Comparison of ENCODE assay signal across 33 cellular contexts in the genomic region with DNA sequence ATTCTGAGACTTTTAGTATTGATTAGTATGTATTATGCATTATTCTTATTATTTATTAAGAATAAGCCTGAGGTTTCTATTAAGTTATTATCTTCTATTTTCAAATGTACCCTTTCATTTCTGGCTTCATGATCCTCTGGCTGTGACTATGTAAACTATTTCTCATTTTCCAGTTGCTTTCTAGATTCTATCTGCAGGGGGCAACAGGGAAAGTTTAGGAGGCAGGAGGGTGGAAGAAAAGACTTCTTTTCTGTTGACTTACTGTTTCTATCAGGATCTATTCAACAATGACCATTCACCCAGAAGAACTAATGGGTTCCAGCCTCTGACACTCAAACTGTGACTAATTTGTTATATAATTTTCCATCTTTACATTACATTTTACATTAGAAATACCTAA.
"Had no signal": no experiment of that assay in that cellular context is flagged by ENCODE, and none has a peak within 500 bp of the region (broad histone marks: within the 10 kb centered on the region; RNA-seq: fewer than 3 reads in every experiment).

No MANE protein-coding gene starts in this region.

- H3K4me3 ChIP-seq: gastroesophageal sphincter, hepatocyte, pancreas, right atrium auricular region, smooth muscle cell, stomach, thyroid gland, upper lobe of right lung had no signal

- H2AFZ ChIP-seq: hepatocyte had no signal

- H3K36me3 ChIP-seq: gastroesophageal sphincter, pancreas, right atrium auricular region, stomach, thyroid gland, upper lobe of right lung had no signal

- H3K27me3 Mint-ChIP-seq: activated CD4-positive, alpha-beta memory T cell treated with anti-CD3 and anti-CD28 coated beads, Interleukin-2, amount 10 ng/mL, durations not matched to agents 7 days and 5 days; activated CD4-positive, alpha-beta T cell treated with anti-CD3 and anti-CD28 coated beads, Interleukin-2, amount 10 ng/mL, durations not matched to agents 7 days and 5 days; activated T-cell treated with anti-CD3 and anti-CD28 coated beads, Interleukin-2, amount 50 U/mL, for 24 hours; activated T-helper 17 cell treated with anti-CD3 and anti-CD28 coated beads, Interleukin-2, amount 50 U/mL, for 72 hours; central memory CD8-positive, alpha-beta T cell; naive thymus-derived CD4-positive, alpha-beta T cell; stimulated activated memory B cell treated with anti-CD40 and anti-IgM and Interleukin-4, amounts not matched to agents 10 μg/mL and 1 μg/mL and 100 μg/mL, for 72 hours had no signal

- H3K9me3 ChIP-seq: gastroesophageal sphincter, pancreas, right atrium auricular region, thyroid gland, upper lobe of right lung had no signal

- ATAC-seq: activated T-helper 17 cell treated with anti-CD3 and anti-CD28 coated beads, Interleukin-2, amount 50 U/mL, for 72 hours; gastroesophageal sphincter; naive thymus-derived CD4-positive, alpha-beta T cell; pancreas; stimulated activated memory B cell treated with anti-CD40 and anti-IgM and Interleukin-4, amounts not matched to agents 10 μg/mL and 1 μg/mL and 100 μg/mL, for 72 hours; upper lobe of right lung had no signal

- FAIRE-seq: bronchial epithelial cell, colon, kidney, pancreas, TTC549 had no signal

- H3K4me2 ChIP-seq: hepatocyte, smooth muscle cell had no signal

- H3K9me3 Mint-ChIP-seq: activated CD4-positive, alpha-beta T cell treated with anti-CD3 and anti-CD28 coated beads, Interleukin-2, amount 10 ng/mL, durations not matched to agents 7 days and 5 days; activated T-helper 17 cell treated with anti-CD3 and anti-CD28 coated beads, Interleukin-2, amount 50 U/mL, for 72 hours had no signal

- H3K27ac Mint-ChIP-seq: activated CD4-positive, alpha-beta memory T cell treated with anti-CD3 and anti-CD28 coated beads, Interleukin-2, amount 10 ng/mL, durations not matched to agents 7 days and 5 days; activated CD4-positive, alpha-beta T cell treated with anti-CD3 and anti-CD28 coated beads, Interleukin-2, amount 10 ng/mL, durations not matched to agents 7 days and 5 days; activated T-cell treated with anti-CD3 and anti-CD28 coated beads, Interleukin-2, amount 50 U/mL, for 24 hours; activated T-helper 17 cell treated with anti-CD3 and anti-CD28 coated beads, Interleukin-2, amount 50 U/mL, for 72 hours; immature natural killer cell; naive thymus-derived CD4-positive, alpha-beta T cell; stimulated activated memory B cell treated with anti-CD40 and anti-IgM and Interleukin-4, amounts not matched to agents 10 μg/mL and 1 μg/mL and 100 μg/mL, for 72 hours had no signal

- H3K27me3 ChIP-seq: gastroesophageal sphincter, hepatocyte, pancreas, right atrium auricular region, stomach, thyroid gland, upper lobe of right lung had no signal

- H3K4me3 Mint-ChIP-seq: activated CD4-positive, alpha-beta memory T cell treated with anti-CD3 and anti-CD28 coated beads, Interleukin-2, amount 10 ng/mL, durations not matched to agents 7 days and 5 days; activated CD4-positive, alpha-beta T cell treated with anti-CD3 and anti-CD28 coated beads, Interleukin-2, amount 10 ng/mL, durations not matched to agents 7 days and 5 days; activated T-cell treated with anti-CD3 and anti-CD28 coated beads, Interleukin-2, amount 50 U/mL, for 24 hours; activated T-helper 17 cell treated with anti-CD3 and anti-CD28 coated beads, Interleukin-2, amount 50 U/mL, for 72 hours; central memory CD8-positive, alpha-beta T cell; immature natural killer cell; naive thymus-derived CD4-positive, alpha-beta T cell; stimulated activated memory B cell treated with anti-CD40 and anti-IgM and Interleukin-4, amounts not matched to agents 10 μg/mL and 1 μg/mL and 100 μg/mL, for 72 hours had no signal

- DNase-seq: activated CD4-positive, alpha-beta memory T cell treated with anti-CD3 and anti-CD28 coated beads, Interleukin-2, amount 10 ng/mL, durations not matched to agents 7 days and 5 days; activated CD4-positive, alpha-beta T cell treated with anti-CD3 and anti-CD28 coated beads for 1 hour; activated CD4-positive, alpha-beta T cell treated with anti-CD3 and anti-CD28 coated beads, Interleukin-2, amount 10 ng/mL, durations not matched to agents 7 days and 5 days; activated CD8-positive, alpha-beta memory T cell treated with anti-CD3 and anti-CD28 coated beads, Interleukin-2, amount 50 U/mL, for 48 hours; activated gamma-delta T cell treated with Interleukin-2 at 50 U/mL for 16 hours; activated naive CD4-positive, alpha-beta T cell treated with anti-CD3 and anti-CD28 coated beads, Interleukin-2, amount 50 U/mL, for 16 hours; activated T-cell treated with anti-CD3 and anti-CD28 coated beads, Interleukin-2, amount 50 U/mL, for 24 hours; amygdala; dermis blood vessel endothelial cell; effector memory CD4-positive, alpha-beta T cell; immature natural killer cell; kidney; midbrain; naive thymus-derived CD4-positive, alpha-beta T cell; nucleus accumbens; pancreas; stimulated activated CD4-positive, alpha-beta T cell treated with anti-CD3 and anti-CD28 coated beads, Interleukin-1b, Interleukin-23, amount 100 ng/mL, for 48 hours; stimulated activated CD4-positive, alpha-beta T cell treated with anti-CD3 and anti-CD28 coated beads, Interleukin-4, amount 100 ng/mL, for 4 hours; stimulated activated CD8-positive, alpha-beta memory T cell treated with anti-CD3 and anti-CD28 coated beads, Interleukin-4, amount 100 ng/mL, for 48 hours; stomach; T-helper 9 cell; thyroid gland; upper lobe of right lung had no signal

- H3K4me1 Mint-ChIP-seq: activated CD4-positive, alpha-beta memory T cell treated with anti-CD3 and anti-CD28 coated beads, Interleukin-2, amount 10 ng/mL, durations not matched to agents 7 days and 5 days; activated CD4-positive, alpha-beta T cell treated with anti-CD3 and anti-CD28 coated beads, Interleukin-2, amount 10 ng/mL, durations not matched to agents 7 days and 5 days; activated T-helper 17 cell treated with anti-CD3 and anti-CD28 coated beads, Interleukin-2, amount 50 U/mL, for 72 hours; central memory CD8-positive, alpha-beta T cell; immature natural killer cell; naive thymus-derived CD4-positive, alpha-beta T cell; stimulated activated memory B cell treated with anti-CD40 and anti-IgM and Interleukin-4, amounts not matched to agents 10 μg/mL and 1 μg/mL and 100 μg/mL, for 72 hours had no signal

- H3K4me1 ChIP-seq: pancreas, right atrium auricular region, stomach, thyroid gland, upper lobe of right lung had no signal

- H3K27ac ChIP-seq: gastroesophageal sphincter, hepatocyte, pancreas, right atrium auricular region, stomach, thyroid gland, upper lobe of right lung had no signal

- H3K79me2 ChIP-seq: hepatocyte had no signal

- H3K36me3 Mint-ChIP-seq: immature natural killer cell; naive thymus-derived CD4-positive, alpha-beta T cell; stimulated activated memory B cell treated with anti-CD40 and anti-IgM and Interleukin-4, amounts not matched to agents 10 μg/mL and 1 μg/mL and 100 μg/mL, for 72 hours had no signal
